1 cellular context compared by ENCODE assay signal in the genomic region with DNA sequence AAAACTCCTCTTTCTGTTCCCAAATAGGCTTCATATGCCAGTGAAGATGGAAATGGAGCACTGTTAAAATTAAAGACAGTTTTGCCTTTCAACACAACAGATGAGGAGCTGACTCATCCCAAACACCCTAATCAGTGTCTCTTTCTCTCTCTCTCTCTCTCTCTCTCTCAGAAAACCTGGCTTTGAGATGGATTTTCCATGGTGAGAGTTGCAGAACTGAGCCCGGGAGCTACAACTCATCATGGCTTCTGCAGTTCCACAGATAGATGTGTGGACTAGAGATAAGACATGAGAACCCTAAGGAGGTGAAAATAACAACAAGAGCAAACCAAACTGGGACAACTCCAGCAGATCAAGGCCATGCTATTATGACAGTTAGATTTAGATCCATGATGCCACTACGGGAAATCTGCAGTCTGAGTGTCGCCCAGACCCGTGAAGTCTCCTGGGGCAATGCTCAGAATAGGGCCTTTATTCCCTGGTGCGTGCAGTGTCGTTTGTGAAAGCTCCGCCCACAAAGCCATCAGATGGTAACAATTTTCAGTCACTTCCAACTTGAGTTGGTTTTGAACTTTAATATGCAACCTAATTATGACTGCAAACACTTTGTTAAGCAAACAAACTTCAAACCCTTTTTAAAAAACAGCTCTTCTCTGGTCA.
TF ChIP-seq lines count a peak whose summit lies in the region.

No MANE protein-coding gene starts in this region.

TF ChIP-seq in K562, 482 proteins besides CTCF, POLR2A, EP300 and RAD21 (continued from another document and continues in another):
- TF ChIP-seq CLOCK (CRISPR knock-in tag; IDR thresholded peaks at IDR 0.05; ENCODE audit: borderline replicate concordance): no peak
- TF ChIP-seq, protein P1, sequence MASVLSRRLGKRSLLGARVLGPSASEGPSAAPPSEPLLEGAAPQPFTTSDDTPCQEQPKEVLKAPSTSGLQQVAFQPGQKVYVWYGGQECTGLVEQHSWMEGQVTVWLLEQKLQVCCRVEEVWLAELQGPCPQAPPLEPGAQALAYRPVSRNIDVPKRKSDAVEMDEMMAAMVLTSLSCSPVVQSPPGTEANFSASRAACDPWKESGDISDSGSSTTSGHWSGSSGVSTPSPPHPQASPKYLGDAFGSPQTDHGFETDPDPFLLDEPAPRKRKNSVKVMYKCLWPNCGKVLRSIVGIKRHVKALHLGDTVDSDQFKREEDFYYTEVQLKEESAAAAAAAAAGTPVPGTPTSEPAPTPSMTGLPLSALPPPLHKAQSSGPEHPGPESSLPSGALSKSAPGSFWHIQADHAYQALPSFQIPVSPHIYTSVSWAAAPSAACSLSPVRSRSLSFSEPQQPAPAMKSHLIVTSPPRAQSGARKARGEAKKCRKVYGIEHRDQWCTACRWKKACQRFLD (CRISPR knock-in tag; IDR thresholded peaks at IDR 0.05): no peak; the same call in 1 of the 2 replicates
- no peak for TF ChIP-seq NR3C1 (CRISPR knock-in tag; IDR thresholded peaks at IDR 0.05)
- TF ChIP-seq ZNF384 (IDR thresholded peaks at IDR 0.05; ENCODE audit: low read depth, low read length): no peak
- TF ChIP-seq LCOR (CRISPR knock-in tag; IDR thresholded peaks at IDR 0.05): no peak
- TF ChIP-seq MIER1 (IDR thresholded peaks at IDR 0.05; ENCODE audit: low read depth): no peak
- TF ChIP-seq GATAD2B (IDR thresholded peaks at IDR 0.05; ENCODE audit: borderline replicate concordance): no peak
- TF ChIP-seq ZBTB8A (IDR thresholded peaks at IDR 0.05; ENCODE audit: partially characterized antibody): no peak
- TF ChIP-seq CBFA2T2 (conservative IDR thresholded peaks at IDR 0.05): peak; percentile 52
- TF ChIP-seq ARID1B (IDR thresholded peaks at IDR 0.05): peak; percentile 85
- TF ChIP-seq ZKSCAN8 (CRISPR knock-in tag; IDR thresholded peaks at IDR 0.05): peak; percentile 24; the same call in 1 of the 2 replicates
- TF ChIP-seq MED1 (CRISPR knock-in tag; IDR thresholded peaks at IDR 0.05; ENCODE audit: borderline replicate concordance): no peak
- peak; percentile 92 for TF ChIP-seq CTBP1 (IDR thresholded peaks at IDR 0.05; ENCODE audit: borderline replicate concordance)
- no peak for TF ChIP-seq BACH1 (tag; IDR thresholded peaks at IDR 0.05)
- TF ChIP-seq, protein P2, sequence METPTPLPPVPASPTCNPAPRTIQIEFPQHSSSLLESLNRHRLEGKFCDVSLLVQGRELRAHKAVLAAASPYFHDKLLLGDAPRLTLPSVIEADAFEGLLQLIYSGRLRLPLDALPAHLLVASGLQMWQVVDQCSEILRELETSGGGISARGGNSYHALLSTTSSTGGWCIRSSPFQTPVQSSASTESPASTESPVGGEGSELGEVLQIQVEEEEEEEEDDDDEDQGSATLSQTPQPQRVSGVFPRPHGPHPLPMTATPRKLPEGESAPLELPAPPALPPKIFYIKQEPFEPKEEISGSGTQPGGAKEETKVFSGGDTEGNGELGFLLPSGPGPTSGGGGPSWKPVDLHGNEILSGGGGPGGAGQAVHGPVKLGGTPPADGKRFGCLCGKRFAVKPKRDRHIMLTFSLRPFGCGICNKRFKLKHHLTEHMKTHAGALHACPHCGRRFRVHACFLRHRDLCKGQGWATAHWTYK (CRISPR knock-in tag; IDR thresholded peaks at IDR 0.05): 0 out of 2 replicates have a peak, but pooled peaks have one; percentile 50
- TF ChIP-seq, protein P3, sequence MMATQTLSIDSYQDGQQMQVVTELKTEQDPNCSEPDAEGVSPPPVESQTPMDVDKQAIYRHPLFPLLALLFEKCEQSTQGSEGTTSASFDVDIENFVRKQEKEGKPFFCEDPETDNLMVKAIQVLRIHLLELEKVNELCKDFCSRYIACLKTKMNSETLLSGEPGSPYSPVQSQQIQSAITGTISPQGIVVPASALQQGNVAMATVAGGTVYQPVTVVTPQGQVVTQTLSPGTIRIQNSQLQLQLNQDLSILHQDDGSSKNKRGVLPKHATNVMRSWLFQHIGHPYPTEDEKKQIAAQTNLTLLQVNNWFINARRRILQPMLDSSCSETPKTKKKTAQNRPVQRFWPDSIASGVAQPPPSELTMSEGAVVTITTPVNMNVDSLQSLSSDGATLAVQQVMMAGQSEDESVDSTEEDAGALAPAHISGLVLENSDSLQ (IDR thresholded peaks at IDR 0.05): 0 out of 2 replicates have a peak, but pooled peaks have one; percentile 5
- TF ChIP-seq FOSL1 (tag; conservative IDR thresholded peaks at IDR 0.05): peak; percentile 94
- no peak for TF ChIP-seq ZNF778 (CRISPR knock-in tag; IDR thresholded peaks at IDR 0.05)
- TF ChIP-seq, protein P4, sequence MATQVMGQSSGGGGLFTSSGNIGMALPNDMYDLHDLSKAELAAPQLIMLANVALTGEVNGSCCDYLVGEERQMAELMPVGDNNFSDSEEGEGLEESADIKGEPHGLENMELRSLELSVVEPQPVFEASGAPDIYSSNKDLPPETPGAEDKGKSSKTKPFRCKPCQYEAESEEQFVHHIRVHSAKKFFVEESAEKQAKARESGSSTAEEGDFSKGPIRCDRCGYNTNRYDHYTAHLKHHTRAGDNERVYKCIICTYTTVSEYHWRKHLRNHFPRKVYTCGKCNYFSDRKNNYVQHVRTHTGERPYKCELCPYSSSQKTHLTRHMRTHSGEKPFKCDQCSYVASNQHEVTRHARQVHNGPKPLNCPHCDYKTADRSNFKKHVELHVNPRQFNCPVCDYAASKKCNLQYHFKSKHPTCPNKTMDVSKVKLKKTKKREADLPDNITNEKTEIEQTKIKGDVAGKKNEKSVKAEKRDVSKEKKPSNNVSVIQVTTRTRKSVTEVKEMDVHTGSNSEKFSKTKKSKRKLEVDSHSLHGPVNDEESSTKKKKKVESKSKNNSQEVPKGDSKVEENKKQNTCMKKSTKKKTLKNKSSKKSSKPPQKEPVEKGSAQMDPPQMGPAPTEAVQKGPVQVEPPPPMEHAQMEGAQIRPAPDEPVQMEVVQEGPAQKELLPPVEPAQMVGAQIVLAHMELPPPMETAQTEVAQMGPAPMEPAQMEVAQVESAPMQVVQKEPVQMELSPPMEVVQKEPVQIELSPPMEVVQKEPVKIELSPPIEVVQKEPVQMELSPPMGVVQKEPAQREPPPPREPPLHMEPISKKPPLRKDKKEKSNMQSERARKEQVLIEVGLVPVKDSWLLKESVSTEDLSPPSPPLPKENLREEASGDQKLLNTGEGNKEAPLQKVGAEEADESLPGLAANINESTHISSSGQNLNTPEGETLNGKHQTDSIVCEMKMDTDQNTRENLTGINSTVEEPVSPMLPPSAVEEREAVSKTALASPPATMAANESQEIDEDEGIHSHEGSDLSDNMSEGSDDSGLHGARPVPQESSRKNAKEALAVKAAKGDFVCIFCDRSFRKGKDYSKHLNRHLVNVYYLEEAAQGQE (CRISPR knock-in tag; IDR thresholded peaks at IDR 0.05; ENCODE audit: low read depth): no peak
- TF ChIP-seq ZC3H8 (IDR thresholded peaks at IDR 0.05): no peak
- TF ChIP-seq, protein P5, sequence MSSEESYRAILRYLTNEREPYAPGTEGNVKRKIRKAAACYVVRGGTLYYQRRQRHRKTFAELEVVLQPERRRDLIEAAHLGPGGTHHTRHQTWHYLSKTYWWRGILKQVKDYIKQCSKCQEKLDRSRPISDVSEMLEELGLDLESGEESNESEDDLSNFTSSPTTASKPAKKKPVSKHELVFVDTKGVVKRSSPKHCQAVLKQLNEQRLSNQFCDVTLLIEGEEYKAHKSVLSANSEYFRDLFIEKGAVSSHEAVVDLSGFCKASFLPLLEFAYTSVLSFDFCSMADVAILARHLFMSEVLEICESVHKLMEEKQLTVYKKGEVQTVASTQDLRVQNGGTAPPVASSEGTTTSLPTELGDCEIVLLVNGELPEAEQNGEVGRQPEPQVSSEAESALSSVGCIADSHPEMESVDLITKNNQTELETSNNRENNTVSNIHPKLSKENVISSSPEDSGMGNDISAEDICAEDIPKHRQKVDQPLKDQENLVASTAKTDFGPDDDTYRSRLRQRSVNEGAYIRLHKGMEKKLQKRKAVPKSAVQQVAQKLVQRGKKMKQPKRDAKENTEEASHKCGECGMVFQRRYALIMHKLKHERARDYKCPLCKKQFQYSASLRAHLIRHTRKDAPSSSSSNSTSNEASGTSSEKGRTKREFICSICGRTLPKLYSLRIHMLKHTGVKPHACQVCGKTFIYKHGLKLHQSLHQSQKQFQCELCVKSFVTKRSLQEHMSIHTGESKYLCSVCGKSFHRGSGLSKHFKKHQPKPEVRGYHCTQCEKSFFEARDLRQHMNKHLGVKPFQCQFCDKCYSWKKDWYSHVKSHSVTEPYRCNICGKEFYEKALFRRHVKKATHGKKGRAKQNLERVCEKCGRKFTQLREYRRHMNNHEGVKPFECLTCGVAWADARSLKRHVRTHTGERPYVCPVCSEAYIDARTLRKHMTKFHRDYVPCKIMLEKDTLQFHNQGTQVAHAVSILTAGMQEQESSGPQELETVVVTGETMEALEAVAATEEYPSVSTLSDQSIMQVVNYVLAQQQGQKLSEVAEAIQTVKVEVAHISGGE (CRISPR knock-in tag; IDR thresholded peaks at IDR 0.05): 0 out of 6 replicates have a peak, but pooled peaks of 1 of the 3 experiments have one; percentile 44
- TF ChIP-seq TEAD1 (CRISPR knock-in tag; IDR thresholded peaks at IDR 0.05): no peak
- TF ChIP-seq GATA2 (CRISPR knock-in tag; IDR thresholded peaks at IDR 0.05): peak; percentile 27; the same call in 1 of the 2 replicates
- TF ChIP-seq, protein P6, sequence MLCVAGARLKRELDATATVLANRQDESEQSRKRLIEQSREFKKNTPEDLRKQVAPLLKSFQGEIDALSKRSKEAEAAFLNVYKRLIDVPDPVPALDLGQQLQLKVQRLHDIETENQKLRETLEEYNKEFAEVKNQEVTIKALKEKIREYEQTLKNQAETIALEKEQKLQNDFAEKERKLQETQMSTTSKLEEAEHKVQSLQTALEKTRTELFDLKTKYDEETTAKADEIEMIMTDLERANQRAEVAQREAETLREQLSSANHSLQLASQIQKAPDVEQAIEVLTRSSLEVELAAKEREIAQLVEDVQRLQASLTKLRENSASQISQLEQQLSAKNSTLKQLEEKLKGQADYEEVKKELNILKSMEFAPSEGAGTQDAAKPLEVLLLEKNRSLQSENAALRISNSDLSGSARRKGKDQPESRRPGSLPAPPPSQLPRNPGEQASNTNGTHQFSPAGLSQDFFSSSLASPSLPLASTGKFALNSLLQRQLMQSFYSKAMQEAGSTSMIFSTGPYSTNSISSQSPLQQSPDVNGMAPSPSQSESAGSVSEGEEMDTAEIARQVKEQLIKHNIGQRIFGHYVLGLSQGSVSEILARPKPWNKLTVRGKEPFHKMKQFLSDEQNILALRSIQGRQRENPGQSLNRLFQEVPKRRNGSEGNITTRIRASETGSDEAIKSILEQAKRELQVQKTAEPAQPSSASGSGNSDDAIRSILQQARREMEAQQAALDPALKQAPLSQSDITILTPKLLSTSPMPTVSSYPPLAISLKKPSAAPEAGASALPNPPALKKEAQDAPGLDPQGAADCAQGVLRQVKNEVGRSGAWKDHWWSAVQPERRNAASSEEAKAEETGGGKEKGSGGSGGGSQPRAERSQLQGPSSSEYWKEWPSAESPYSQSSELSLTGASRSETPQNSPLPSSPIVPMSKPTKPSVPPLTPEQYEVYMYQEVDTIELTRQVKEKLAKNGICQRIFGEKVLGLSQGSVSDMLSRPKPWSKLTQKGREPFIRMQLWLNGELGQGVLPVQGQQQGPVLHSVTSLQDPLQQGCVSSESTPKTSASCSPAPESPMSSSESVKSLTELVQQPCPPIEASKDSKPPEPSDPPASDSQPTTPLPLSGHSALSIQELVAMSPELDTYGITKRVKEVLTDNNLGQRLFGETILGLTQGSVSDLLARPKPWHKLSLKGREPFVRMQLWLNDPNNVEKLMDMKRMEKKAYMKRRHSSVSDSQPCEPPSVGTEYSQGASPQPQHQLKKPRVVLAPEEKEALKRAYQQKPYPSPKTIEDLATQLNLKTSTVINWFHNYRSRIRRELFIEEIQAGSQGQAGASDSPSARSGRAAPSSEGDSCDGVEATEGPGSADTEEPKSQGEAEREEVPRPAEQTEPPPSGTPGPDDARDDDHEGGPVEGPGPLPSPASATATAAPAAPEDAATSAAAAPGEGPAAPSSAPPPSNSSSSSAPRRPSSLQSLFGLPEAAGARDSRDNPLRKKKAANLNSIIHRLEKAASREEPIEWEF (CRISPR knock-in tag; IDR thresholded peaks at IDR 0.05): no peak
- TF ChIP-seq EHMT2 (IDR thresholded peaks at IDR 0.05): peak; percentile 64
- TF ChIP-seq PTRF (tag; IDR thresholded peaks at IDR 0.05): no peak
- TF ChIP-seq, protein P7, sequence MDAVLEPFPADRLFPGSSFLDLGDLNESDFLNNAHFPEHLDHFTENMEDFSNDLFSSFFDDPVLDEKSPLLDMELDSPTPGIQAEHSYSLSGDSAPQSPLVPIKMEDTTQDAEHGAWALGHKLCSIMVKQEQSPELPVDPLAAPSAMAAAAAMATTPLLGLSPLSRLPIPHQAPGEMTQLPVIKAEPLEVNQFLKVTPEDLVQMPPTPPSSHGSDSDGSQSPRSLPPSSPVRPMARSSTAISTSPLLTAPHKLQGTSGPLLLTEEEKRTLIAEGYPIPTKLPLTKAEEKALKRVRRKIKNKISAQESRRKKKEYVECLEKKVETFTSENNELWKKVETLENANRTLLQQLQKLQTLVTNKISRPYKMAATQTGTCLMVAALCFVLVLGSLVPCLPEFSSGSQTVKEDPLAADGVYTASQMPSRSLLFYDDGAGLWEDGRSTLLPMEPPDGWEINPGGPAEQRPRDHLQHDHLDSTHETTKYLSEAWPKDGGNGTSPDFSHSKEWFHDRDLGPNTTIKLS (IDR thresholded peaks at IDR 0.05; ENCODE audit: borderline replicate concordance, low read depth): no peak
- no peak for TF ChIP-seq ZNF551 (CRISPR knock-in tag; IDR thresholded peaks at IDR 0.05)
- peak; percentile 87 for TF ChIP-seq SMARCA4 (IDR thresholded peaks at IDR 0.05)
- TF ChIP-seq ZNF589 (CRISPR knock-in tag; IDR thresholded peaks at IDR 0.05; ENCODE audit: low read depth): no peak
- TF ChIP-seq SAFB (IDR thresholded peaks at IDR 0.05; ENCODE audit: borderline replicate concordance, low read depth, low read length): no peak
- 0 out of 2 replicates have a peak, but pooled peaks have one; percentile 25 for TF ChIP-seq EP400 (IDR thresholded peaks at IDR 0.05)
- TF ChIP-seq GABPB2 (CRISPR knock-in tag; conservative IDR thresholded peaks at IDR 0.05): no peak
